ENCODE assay signal across 8 cellular contexts in genomic region chr17:57849163-57849873, GRCh38. TPM values are rescaled to one million over a fixed set of nuclear protein-coding genes. Genes with fewer than 3 reads are reported as not detected.
A peak's percentile ranks its signal among the peaks of the same experiment; 100 is the strongest.
DNase-seq lines count a peak whose midpoint lies in the region; ATAC-seq and TF ChIP-seq lines count a peak whose summit lies in the region.

No MANE protein-coding gene starts in this region.

- no peaks in the 10 kb centered on the region for H3K9me3 Mint-ChIP-seq in activated naive CD4-positive, alpha-beta T cell treated with anti-CD3 and anti-CD28 coated beads, Interleukin-2, amount 50 U/mL, for 24 hours
- H3K9me3 Mint-ChIP-seq in activated B cell treated with CpG ODN at 0.5 μM for 24 hours = no peaks in the 10 kb centered on the region

- DNase-seq in activated naive CD4-positive, alpha-beta T cell treated with Interleukin-2 at 50 U/mL for 16 hours = no peak
- DNase-seq in activated B cell treated with CpG ODN at 0.5 μM for 24 hours = no peak
- DNase-seq in A172 (ENCODE audit: low spot score) = no peak
- no peak for DNase-seq in amygdala (lab: John Stamatoyannopoulos, UW)
- DNase-seq in islet precursor cell = no peak

- H3K27me3 Mint-ChIP-seq in activated naive CD4-positive, alpha-beta T cell treated with anti-CD3 and anti-CD28 coated beads, Interleukin-2, amount 50 U/mL, for 24 hours = no peaks in the 10 kb centered on the region
- H3K27me3 Mint-ChIP-seq in activated B cell treated with CpG ODN at 0.5 μM for 24 hours = no peaks in the 10 kb centered on the region

- no peaks in the 10 kb centered on the region for H3K27me3 ChIP-seq in iPS-15b (ENCODE audit: control insufficient read depth, insufficient read depth, low read length)

- no peak for ATAC-seq in activated B cell treated with CpG ODN at 0.5 μM for 24 hours (ENCODE audit: low read depth)

- POLR2A ChIA-PET in activated B cell treated with CpG ODN at 0.5 μM for 24 hours (lab: Charles Lee) = interaction anchor here (0.6 to 4.1 kb wide), 20 partner anchors 11 to 782 kb away, joined by 3 to 49 read pairs (median 6); partner anchors contain the start of genes AKAP1, DYNLL2, MKS1 and SRSF1

- peaks cover 10% of the 10 kb centered on the region for H3K36me3 Mint-ChIP-seq in activated naive CD4-positive, alpha-beta T cell treated with anti-CD3 and anti-CD28 coated beads, Interleukin-2, amount 50 U/mL, for 24 hours
- peaks cover 32% of the 10 kb centered on the region for H3K36me3 Mint-ChIP-seq in activated B cell treated with CpG ODN at 0.5 μM for 24 hours (ENCODE audit: low read depth)

- peaks cover 4% of the 10 kb centered on the region for H3K36me3 ChIP-seq in iPS-15b (ENCODE audit: control insufficient read depth, insufficient read depth, low read length)

- peak overlapping the region; percentile 23 for H3K27ac ChIP-seq in temporal lobe (ENCODE audit: low read depth, low read length)

- intact Hi-C loops in activated B cell treated with CpG ODN at 0.5 μM for 24 hours (cut with micrococcal nuclease) = no loop called here

- no peaks in the 10 kb centered on the region for H3K9me3 ChIP-seq in iPS-15b (ENCODE audit: control insufficient read depth, insufficient read depth, low read length)

- peaks cover 11% of the 10 kb centered on the region for H3K4me1 ChIP-seq in iPS-15b (ENCODE audit: control insufficient read depth, insufficient read depth, low read length)

- CTCF ChIA-PET in activated B cell treated with CpG ODN at 0.5 μM for 24 hours (lab: Charles Lee) = interaction anchor here (0.6 to 3.5 kb wide), 4 partner anchors 11 to 263 kb away, joined by 3 to 11 read pairs (median 4); partner anchors contain the start of gene VEZF1

- peak overlapping the region; percentile 92 for H3K4me3 ChIP-seq in iPS-15b (ENCODE audit: low read depth, low read length)

- H3K27ac Mint-ChIP-seq in activated naive CD4-positive, alpha-beta T cell treated with anti-CD3 and anti-CD28 coated beads, Interleukin-2, amount 50 U/mL, for 24 hours = peak overlapping the region; percentile 97
- H3K27ac Mint-ChIP-seq in activated B cell treated with CpG ODN at 0.5 μM for 24 hours = peak overlapping the region; percentile 96

- no peak for TF ChIP-seq CTCF in activated B cell treated with CpG ODN at 0.5 μM for 24 hours (IDR thresholded peaks at IDR 0.05)

- peak overlapping the region; percentile 99 for H3K4me3 Mint-ChIP-seq in activated naive CD4-positive, alpha-beta T cell treated with anti-CD3 and anti-CD28 coated beads, Interleukin-2, amount 50 U/mL, for 24 hours
- H3K4me3 Mint-ChIP-seq in activated B cell treated with CpG ODN at 0.5 μM for 24 hours = peak overlapping the region; percentile 93

- H3K9ac ChIP-seq in iPS-15b (ENCODE audit: low read depth, low read length) = peak overlapping the region; percentile 83

- peaks cover 45% of the 10 kb centered on the region for H3K4me1 Mint-ChIP-seq in activated naive CD4-positive, alpha-beta T cell treated with anti-CD3 and anti-CD28 coated beads, Interleukin-2, amount 50 U/mL, for 24 hours
- peaks cover 38% of the 10 kb centered on the region for H3K4me1 Mint-ChIP-seq in activated B cell treated with CpG ODN at 0.5 μM for 24 hours

RNA-seq across cellular contexts. Expression of gene MRPS23, which starts 0.5 kb away (rescaled TPM):
- total RNA-seq in activated B cell treated with CpG ODN at 0.5 μM for 24 hours = 37.9 and 47.4 TPM in 2 replicates
- 17.7 TPM for total RNA-seq in temporal lobe
- total RNA-seq in A172 (2014; rRNA removed; shearing (Covaris generic)) = 67.2 and 83.7 TPM in 2 replicates
